ENCODE assay signal across 18 cellular contexts in the genomic region with DNA sequence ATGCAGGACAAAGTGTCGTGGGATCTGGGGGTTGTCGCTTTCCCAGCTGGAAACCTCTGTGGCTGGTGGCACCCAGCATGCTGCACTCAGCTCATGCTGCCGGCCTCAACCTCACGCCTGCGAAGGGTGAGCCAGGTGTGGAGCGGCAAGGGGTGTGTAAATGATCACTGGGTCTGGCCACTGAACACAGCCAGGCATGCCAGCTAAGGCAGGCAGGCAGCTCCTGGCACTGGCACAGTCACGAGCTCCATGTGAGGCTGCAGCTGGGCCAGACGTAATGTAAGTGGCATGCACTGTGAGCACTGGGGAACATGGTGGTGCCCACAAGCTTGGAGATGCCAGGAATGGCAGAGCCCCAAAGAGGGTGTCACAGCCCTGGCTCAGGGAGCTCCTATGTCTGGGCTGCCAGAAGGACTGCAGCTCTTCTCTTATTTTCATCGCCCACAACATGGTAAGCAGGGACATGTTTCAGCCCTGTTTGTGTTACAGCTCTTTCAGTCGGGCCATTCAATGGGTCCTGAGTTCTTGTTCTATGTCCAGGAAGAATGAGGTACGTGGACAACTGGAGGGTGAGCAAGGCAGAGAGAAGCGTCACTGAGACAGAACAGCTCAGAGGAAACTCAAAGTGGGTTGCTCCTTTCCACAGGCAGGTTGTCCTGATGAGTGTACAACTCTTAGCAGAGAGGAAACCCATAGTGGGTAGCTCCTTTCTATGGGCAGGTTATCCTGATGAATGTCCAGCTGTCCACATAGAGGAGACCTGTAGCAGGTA.
DNase-seq lines count a peak whose midpoint lies in the region; ATAC-seq, FAIRE-seq and TF ChIP-seq lines count a peak whose summit lies in the region.
"Had no signal": no experiment of that assay in that cellular context is flagged by ENCODE, and none has a peak within 500 bp of the region (broad histone marks: within the 10 kb centered on the region; RNA-seq: fewer than 3 reads in every experiment).

No MANE protein-coding gene starts in this region.

- H3K4ac ChIP-seq in H1 (replicated peaks; ENCODE audit: insufficient read length, low read depth, low read length), result peak overlapping the region; percentile 81

- H3K36me3 ChIP-seq in H1 (ENCODE audit: control insufficient read depth in 2 of 4, insufficient read depth in 4 of 4, low read length in 3 of 4) (no peaks in the 10 kb centered on the region), aorta (ENCODE audit: control insufficient read depth in 1 of 2, insufficient read depth in 2 of 2, low read length in 1 of 2) (no peaks in the 10 kb centered on the region), HAP-1 (replicated peaks) (no peaks in the 10 kb centered on the region)
- H3K36me3 ChIP-seq: SJSA1 had no signal

- peak overlapping the region; percentile 49; the same call in 1 of the 2 replicates for H2BK15ac ChIP-seq in H1 (ENCODE audit: low read length)

- peak; percentile 100 for ATAC-seq in left ventricle myocardium superior
- ATAC-seq in sciatic nerve, result peak; percentile 22
- peak; percentile 50 for ATAC-seq in aorta (ENCODE audit: low FRiP score)
- ATAC-seq in HG02798 (IDR thresholded peaks at IDR 0.05; ENCODE audit: poor library complexity, unreplicated experiment), result no peak

- H2AK5ac ChIP-seq in H1 (ENCODE audit: low read depth, low read length), result peak overlapping the region; percentile 97

- H3K27me3 ChIP-seq in H1 (replicated peaks in 1 of 4; ENCODE audit: control insufficient read depth in 3 of 4, extremely low read depth in 1 of 4, insufficient read depth in 3 of 4, low read length in 3 of 4), result peaks cover 0 to 12% (median 3%) of the 10 kb centered on the region in 4 experiments; a peak in 5 of 7 replicates
- H3K27me3 ChIP-seq in aorta (ENCODE audit: control insufficient read depth in 1 of 2, insufficient read depth in 2 of 2, low read length in 1 of 2), result no peaks in the 10 kb centered on the region
- H3K27me3 ChIP-seq in HAP-1 (ENCODE audit: low read depth), result no peaks in the 10 kb centered on the region
- H3K27me3 ChIP-seq: SJSA1 had no signal

- POLR2A ChIA-PET in H1 (lab: Charles Lee; ENCODE audit: partially characterized antibody), result interaction anchor here (0.9 kb wide), 1 partner anchor 9 kb away, joined by 3 read pairs; no protein-coding TSS in a partner anchor

- peak overlapping the region; percentile 90 for H4K8ac ChIP-seq in H1 (ENCODE audit: extremely low read depth, insufficient read depth, low read length)

- no peaks in the 10 kb centered on the region for H3K79me2 ChIP-seq in H1 (ENCODE audit: control insufficient read depth in 1 of 2, insufficient read depth in 2 of 2, low read length in 2 of 2)

- H3K14ac ChIP-seq in H1 (ENCODE audit: insufficient read length), result no peak overlapping the region

- no peak for DNase-seq in H1 (ENCODE audit: low read depth in 1 of 2, low spot score in 2 of 2)
- peak; percentile 85 for DNase-seq in left ventricle myocardium superior
- no peak for DNase-seq in sciatic nerve (ENCODE audit: low spot score)
- DNase-seq in aorta, result peak in 1 of 2 donors; percentile 49
- no peak for DNase-seq in HAP-1 (ENCODE audit: low spot score in 2 of 2)
- no peak for DNase-seq in DMS 273 (lab: John Stamatoyannopoulos, UW; ENCODE audit: unreplicated experiment)
- DNase-seq: Caco-2; CD4-positive, CD25-positive, alpha-beta regulatory T cell; DMS53; HCEC 1CT; NCI-H1930; NCI-H2171; NCI-H446 treated with DMSO at 0.1 percent for 48 hours; NCI-H748 treated with DMSO at 0.1 percent for 48 hours; OCI-M1; RPMI8226 had no signal

- H3K4me1 ChIP-seq in H1 (replicated peaks in 1 of 4; ENCODE audit: control insufficient read depth in 3 of 4, insufficient read depth in 4 of 4, low read length in 3 of 4) (peaks cover 4 to 23% (median 14%) of the 10 kb centered on the region in 4 experiments), aorta (ENCODE audit: control insufficient read depth in 1 of 2, insufficient read depth in 2 of 2, low read length in 2 of 2) (no peaks in the 10 kb centered on the region), HAP-1 (no peaks in the 10 kb centered on the region)
- H3K4me1 ChIP-seq: Caco-2, SJSA1 had no signal

- H3K79me1 ChIP-seq in H1 (ENCODE audit: low read depth, low read length), result no peaks in the 10 kb centered on the region

- no peak for FAIRE-seq in H1 (lab: Jason Lieb, UNC)

- CTCF ChIA-PET in H1 (lab: Charles Lee; ENCODE audit: partially characterized antibody), result interaction anchor here (0.6 to 1.2 kb wide), 2 partner anchors 25 to 127 kb away, joined by 3 read pairs; no protein-coding TSS in a partner anchor

- H3K4me2 ChIP-seq in H1 (ENCODE audit: insufficient read depth in 1 of 2, low read depth in 2 of 2, low read length in 2 of 2), result peak overlapping the region in 1 of 2 experiments; percentile 49; a peak in 1 of 4 replicates

- H3K27ac ChIP-seq in H1 (ENCODE audit: low read depth, low read length) (no peak overlapping the region), aorta (ENCODE audit: low read depth in 1 of 2, low read length in 2 of 2) (no peak overlapping the region)
- H3K27ac ChIP-seq: SJSA1 had no signal

- H2BK12ac ChIP-seq in H1 (ENCODE audit: low read depth, low read length), result peak overlapping the region; percentile 99

- no peak overlapping the region for H4K5ac ChIP-seq in H1 (ENCODE audit: insufficient read length, low read depth, low read length)

- TF ChIP-seq RAD21 in H1 (IDR thresholded peaks at IDR 0.05 in 1 of 2, conservative IDR thresholded peaks at IDR 0.05 in 1 of 2; ENCODE audit: low read depth in 2 of 2, low read length in 2 of 2), result no peak

- H3K23ac ChIP-seq in H1 (ENCODE audit: insufficient read length), result no peak overlapping the region

- peak overlapping the region; percentile 61 for H4K91ac ChIP-seq in H1 (replicated peaks; ENCODE audit: insufficient read length, low read length)

- peak overlapping the region; percentile 87 for H2BK20ac ChIP-seq in H1 (ENCODE audit: low read length)

- H2BK5ac ChIP-seq in H1 (ENCODE audit: low read depth, low read length), result peak overlapping the region; percentile 85; the same call in 1 of the 2 replicates

- H3K18ac ChIP-seq in H1 (ENCODE audit: extremely low read depth, low read length), result peak overlapping the region; percentile 29; the same call in 1 of the 2 replicates

- in situ Hi-C loops in HAP-1 (cut with MboI; ENCODE audit: low sequenced_read_pairs), result no loop called here

- no peaks in the 10 kb centered on the region for H4K20me1 ChIP-seq in H1 (replicated peaks in 1 of 2; ENCODE audit: control insufficient read depth in 1 of 2, insufficient read depth in 2 of 2, low read length in 2 of 2)

- TF ChIP-seq CTCF in H1 (IDR thresholded peaks at IDR 0.05; ENCODE audit: control extremely low read depth in 1 of 3, insufficient read depth in 1 of 3, low read depth in 1 of 3, low read length in 3 of 3), result no peak

- peak overlapping the region; percentile 99 for H2BK120ac ChIP-seq in H1 (replicated peaks; ENCODE audit: low read depth, low read length)

- H3K4me3 ChIP-seq in H1 (ENCODE audit: extremely low read depth in 1 of 4, insufficient read depth in 2 of 4, low read depth in 3 of 4, low read length in 4 of 4) (no peak overlapping the region), aorta (ENCODE audit: low read length in 2 of 2) (no peak overlapping the region), HAP-1 (no peak overlapping the region)
- H3K4me3 ChIP-seq: SJSA1 had no signal

- intact Hi-C loops in left ventricle myocardium superior (cut with micrococcal nuclease) (loop anchor here (5.0 kb wide), 1 partner anchor 1792 kb away; no protein-coding TSS in a partner anchor), sciatic nerve (cut with DNase I) (no loop called here), aorta (cut with DNase I) (no loop called here)

- H3K23me2 ChIP-seq in H1 (ENCODE audit: low read depth, low read length), result no peaks in the 10 kb centered on the region

- no peak for TF ChIP-seq POLR2A in H1 (IDR thresholded peaks at IDR 0.05; ENCODE audit: control extremely low read depth in 1 of 2, low read depth in 2 of 2, low read length in 2 of 2)

- no peak overlapping the region for H3K56ac ChIP-seq in H1 (replicated peaks; ENCODE audit: insufficient read length, low read depth, low read length)

- H2AFZ ChIP-seq in H1 (ENCODE audit: low read length), result no peak overlapping the region

- no peak for TF ChIP-seq EP300 in H1 (IDR thresholded peaks at IDR 0.05; ENCODE audit: borderline replicate concordance in 1 of 2, low read depth in 2 of 2, low read length in 2 of 2)

- 86% methylated on average over 12 of the region's 12 CpGs; no CpG with 5 or more reads in 1 of the 2 experiments for WGBS in H1 (ENCODE audit: extremely low coverage in 1 of 2, insufficient coverage in 1 of 2, insufficient read length in 1 of 2, insufficient replicate concordance in 2 of 2, low coverage in 1 of 2, low lambda C conversion rate in 2 of 2, missing lambda C conversion rate in 1 of 2), 2 experiments
- WGBS in aorta, 2 donors, result 52 to 58% methylated on average over 12 of the region's 12 CpGs

- no peaks in the 10 kb centered on the region for H3K9me3 ChIP-seq in H1 (ENCODE audit: insufficient read depth in 2 of 2, low read depth in 1 of 2, low read length in 1 of 2)
- H3K9me3 ChIP-seq in aorta (ENCODE audit: control insufficient read depth, low read length), result no peaks in the 10 kb centered on the region
- no peaks in the 10 kb centered on the region for H3K9me3 ChIP-seq in HAP-1
- H3K9me3 ChIP-seq: Caco-2, SJSA1 had no signal

- H3K9ac ChIP-seq in H1 (replicated peaks in 1 of 4; ENCODE audit: extremely low read depth in 1 of 4, low read depth in 3 of 4, low read length in 3 of 4), result no peak overlapping the region

TF ChIP-seq in H1, 55 proteins besides CTCF, POLR2A, EP300 and RAD21:
- TF ChIP-seq, protein P1, sequence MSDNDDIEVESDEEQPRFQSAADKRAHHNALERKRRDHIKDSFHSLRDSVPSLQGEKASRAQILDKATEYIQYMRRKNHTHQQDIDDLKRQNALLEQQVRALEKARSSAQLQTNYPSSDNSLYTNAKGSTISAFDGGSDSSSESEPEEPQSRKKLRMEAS (IDR thresholded peaks at IDR 0.05), result peak; percentile 66
- TF ChIP-seq RBBP5 (IDR thresholded peaks at IDR 0.05; ENCODE audit: borderline replicate concordance, low read depth, low read length) (no peak), JUN (IDR thresholded peaks at IDR 0.05; ENCODE audit: low read depth, low read length) (no peak)
- TF ChIP-seq, protein P2, sequence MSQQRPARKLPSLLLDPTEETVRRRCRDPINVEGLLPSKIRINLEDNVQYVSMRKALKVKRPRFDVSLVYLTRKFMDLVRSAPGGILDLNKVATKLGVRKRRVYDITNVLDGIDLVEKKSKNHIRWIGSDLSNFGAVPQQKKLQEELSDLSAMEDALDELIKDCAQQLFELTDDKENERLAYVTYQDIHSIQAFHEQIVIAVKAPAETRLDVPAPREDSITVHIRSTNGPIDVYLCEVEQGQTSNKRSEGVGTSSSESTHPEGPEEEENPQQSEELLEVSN (IDR thresholded peaks at IDR 0.05), result peak; percentile 54
